In genomic region chr1:151282883-151283725, GRCh38 we compare ENCODE assay signal across 8 cellular contexts. TPM values are rescaled to one million over a fixed set of nuclear protein-coding genes. Genes with fewer than 3 reads are reported as not detected.
A peak's percentile ranks its signal among the peaks of the same experiment; 100 is the strongest.
DNase-seq lines count a peak whose midpoint lies in the region; ATAC-seq and TF ChIP-seq lines count a peak whose summit lies in the region.

No MANE protein-coding gene starts in this region.

- peak; percentile 15 to 58 for DNase-seq in cardiac muscle cell (ENCODE audit: low read depth in 1 of 2, low spot score in 1 of 2)
- DNase-seq in cardiac septum (ENCODE audit: low spot score): no peak
- peak; percentile 58 to 82 for DNase-seq in NCI-H526 (lab: John Stamatoyannopoulos, UW)
- peak; percentile 34 for DNase-seq in activated naive CD4-positive, alpha-beta T cell treated with anti-CD3 and anti-CD28 coated beads for 36 hours
- DNase-seq in glutamatergic neuron: peak; percentile 59

- H3K9me3 ChIP-seq in cardiac muscle cell (ENCODE audit: low read depth) (no peaks in the 10 kb centered on the region), parathyroid adenoma (ENCODE audit: control insufficient read depth, low read length) (no peaks in the 10 kb centered on the region)

- H3K4me3 ChIP-seq in cardiac muscle cell (peak overlapping the region; percentile 82), parathyroid adenoma (ENCODE audit: low read depth, low read length) (peak overlapping the region; percentile 100)

- peak overlapping the region; percentile 89 for H3K27ac Mint-ChIP-seq in activated naive CD4-positive, alpha-beta T cell treated with anti-CD3 and anti-CD28 coated beads for 36 hours
- peak overlapping the region; percentile 86 for H3K27ac Mint-ChIP-seq in glutamatergic neuron (ENCODE audit: unreplicated experiment)

- H3K27ac ChIP-seq in cardiac muscle cell (peak overlapping the region; percentile 88), parathyroid adenoma (peak overlapping the region; percentile 100)

- H3K79me2 ChIP-seq in parathyroid adenoma: peaks cover 5% of the 10 kb centered on the region

- H3K4me1 Mint-ChIP-seq in activated naive CD4-positive, alpha-beta T cell treated with anti-CD3 and anti-CD28 coated beads for 36 hours (ENCODE audit: low read depth): peaks cover 28% of the 10 kb centered on the region
- peaks cover 15% of the 10 kb centered on the region for H3K4me1 Mint-ChIP-seq in glutamatergic neuron (ENCODE audit: low read depth, unreplicated experiment)

- peaks cover 10% of the 10 kb centered on the region for H3K4me1 ChIP-seq in cardiac muscle cell (ENCODE audit: low read depth)
- peaks cover 4% of the 10 kb centered on the region for H3K4me1 ChIP-seq in parathyroid adenoma

- H3K9me3 Mint-ChIP-seq in activated naive CD4-positive, alpha-beta T cell treated with anti-CD3 and anti-CD28 coated beads for 36 hours: no peaks in the 10 kb centered on the region
- H3K9me3 Mint-ChIP-seq in glutamatergic neuron (ENCODE audit: unreplicated experiment): peaks cover 12% of the 10 kb centered on the region

- CTCF ChIA-PET in activated naive CD4-positive, alpha-beta T cell treated with anti-CD3 and anti-CD28 coated beads for 36 hours (lab: Charles Lee): interaction anchor here (0.6 to 2.6 kb wide), 5 partner anchors 18 to 446 kb away, joined by 3 to 14 read pairs (median 3); no protein-coding TSS in a partner anchor

- H3K36me3 ChIP-seq in cardiac muscle cell (peaks cover 8% of the 10 kb centered on the region), parathyroid adenoma (ENCODE audit: control insufficient read depth, insufficient read depth, low read length) (no peaks in the 10 kb centered on the region)

- H3K27me3 ChIP-seq in cardiac muscle cell (no peaks in the 10 kb centered on the region), parathyroid adenoma (ENCODE audit: control insufficient read depth, insufficient read depth, low read length) (no peaks in the 10 kb centered on the region)

- H3K27me3 Mint-ChIP-seq in activated naive CD4-positive, alpha-beta T cell treated with anti-CD3 and anti-CD28 coated beads for 36 hours (ENCODE audit: low read depth): no peaks in the 10 kb centered on the region
- peaks cover 11% of the 10 kb centered on the region for H3K27me3 Mint-ChIP-seq in glutamatergic neuron (ENCODE audit: unreplicated experiment)

- ATAC-seq in HG03520 (IDR thresholded peaks at IDR 0.05; ENCODE audit: unreplicated experiment) (no peak), GM21367 (IDR thresholded peaks at IDR 0.05; ENCODE audit: unreplicated experiment) (no peak)

- H3K36me3 Mint-ChIP-seq in activated naive CD4-positive, alpha-beta T cell treated with anti-CD3 and anti-CD28 coated beads for 36 hours (ENCODE audit: low read depth): peaks cover 6% of the 10 kb centered on the region
- peaks cover 8% of the 10 kb centered on the region for H3K36me3 Mint-ChIP-seq in glutamatergic neuron (ENCODE audit: unreplicated experiment)

- H3K4me3 Mint-ChIP-seq in activated naive CD4-positive, alpha-beta T cell treated with anti-CD3 and anti-CD28 coated beads for 36 hours: peak overlapping the region; percentile 98
- peak overlapping the region; percentile 90 for H3K4me3 Mint-ChIP-seq in glutamatergic neuron (ENCODE audit: unreplicated experiment)

- H2AFZ ChIP-seq in parathyroid adenoma: peak overlapping the region; percentile 78

- intact Hi-C loops in cardiac septum (cut with DNase I): loop anchor here (2.0 kb wide), 1 partner anchor 28 kb away; the partner anchor contains the start of gene PSMD4
- intact Hi-C loops in activated naive CD4-positive, alpha-beta T cell treated with anti-CD3 and anti-CD28 coated beads for 36 hours (cut with micrococcal nuclease): loop anchor here (1.0 to 10.0 kb wide), 6 partner anchors 118 to 624 kb away; partner anchors contain the start of genes C2CD4D, CGN, LYSMD1 and SNX27

- peak overlapping the region; percentile 76 for H3K9ac ChIP-seq in parathyroid adenoma

- no peak for TF ChIP-seq CTCF in cardiac muscle cell (IDR thresholded peaks at IDR 0.05; ENCODE audit: low read depth, low read length)
- no peak for TF ChIP-seq CTCF in glutamatergic neuron (IDR thresholded peaks at IDR 0.05; ENCODE audit: partially characterized antibody, unreplicated experiment)
- no peak for TF ChIP-seq CTCF in parathyroid adenoma (IDR thresholded peaks at IDR 0.05)

- H3K4me2 ChIP-seq in parathyroid adenoma (ENCODE audit: low read length): peak overlapping the region; percentile 97

RNA-seq across cellular contexts. Expression of gene ZNF687, which starts 1.0 kb away (rescaled TPM):
- total RNA-seq in cardiac muscle cell (31.9 and 48.5 TPM in 2 replicates), cardiac septum (12.8 TPM), glutamatergic neuron (ENCODE audit: unreplicated experiment) (34.4 TPM)
- polyA plus RNA-seq in cardiac muscle cell: 3.6 and 5.4 TPM in 2 replicates
- 10 to 100 TPM; 20.9 to 22.0 TPM for total RNA-seq in activated naive CD4-positive, alpha-beta T cell treated with anti-CD3 and anti-CD28 coated beads for 36 hours

RNA-seq across cellular contexts. Expression of gene PSMD4, which starts 28.6 kb away (rescaled TPM):
- total RNA-seq in cardiac muscle cell: 140 and 199 TPM in 2 replicates
- polyA plus RNA-seq in cardiac muscle cell: 246 and 277 TPM in 2 replicates
- 137 TPM for total RNA-seq in cardiac septum
- total RNA-seq in activated naive CD4-positive, alpha-beta T cell treated with anti-CD3 and anti-CD28 coated beads for 36 hours: 100 to 1,000 TPM; 167 to 192 TPM
- 250 TPM for total RNA-seq in glutamatergic neuron (ENCODE audit: unreplicated experiment)

RNA-seq across cellular contexts. Expression of gene PI4KB, which starts 44.1 kb away (rescaled TPM):
- 35.7 and 53.5 TPM in 2 replicates for total RNA-seq in cardiac muscle cell
- polyA plus RNA-seq in cardiac muscle cell: 46.0 and 62.6 TPM in 2 replicates
- 47.7 TPM for total RNA-seq in cardiac septum
- total RNA-seq in activated naive CD4-positive, alpha-beta T cell treated with anti-CD3 and anti-CD28 coated beads for 36 hours: 10 to 100 TPM; 64.1 to 69.2 TPM
- 68.7 TPM for total RNA-seq in glutamatergic neuron (ENCODE audit: unreplicated experiment)
